Comparison of ENCODE assay signal across 8 cellular contexts in the genomic region with DNA sequence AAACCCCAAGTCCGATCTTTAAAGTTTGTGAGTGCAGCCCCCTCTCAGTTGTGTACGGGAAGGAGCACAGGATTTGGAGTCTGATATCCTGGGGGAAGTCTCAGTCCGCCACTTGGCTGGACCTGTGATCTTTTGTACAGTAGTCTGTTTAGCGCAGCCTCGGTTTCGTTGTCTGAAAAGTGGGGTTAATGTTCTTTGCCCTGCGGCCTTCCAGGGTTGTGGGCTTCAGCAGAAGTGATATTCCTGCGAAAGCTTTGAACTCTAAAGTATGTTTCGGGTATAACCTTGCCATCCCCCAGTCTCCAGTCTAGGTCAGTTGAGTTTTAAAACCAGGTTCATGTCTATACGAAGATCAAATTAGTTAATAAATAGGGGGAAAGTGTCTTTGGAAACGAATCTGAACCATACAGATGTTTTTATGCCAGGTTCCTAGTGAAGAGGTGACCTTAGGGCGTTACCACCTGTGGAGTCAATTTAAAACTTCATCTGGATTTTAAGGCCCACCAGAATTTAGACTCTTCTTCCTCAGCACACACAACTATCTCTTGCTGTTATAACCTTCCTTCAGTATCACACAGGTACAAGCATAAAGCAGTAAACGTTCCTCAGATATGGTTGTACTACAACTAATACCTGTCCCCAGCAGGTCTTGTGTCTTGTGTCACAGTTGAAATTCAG. TPM values are rescaled to one million over a fixed set of nuclear protein-coding genes. Genes with fewer than 3 reads are reported as not detected.
DNase-seq lines count a peak whose midpoint lies in the region; ATAC-seq and TF ChIP-seq lines count a peak whose summit lies in the region.

No MANE protein-coding gene starts in this region.

- peaks cover 6% of the 10 kb centered on the region for H3K79me2 ChIP-seq in trophoblast cell (ENCODE audit: control insufficient read depth, insufficient read depth, low read length, poor library complexity)

- H2BK12ac ChIP-seq in trophoblast cell (ENCODE audit: low read length) = no peak overlapping the region

- H3K4ac ChIP-seq in trophoblast cell (ENCODE audit: low read depth, low read length) = peak overlapping the region; percentile 76

- H3K27ac ChIP-seq in 22Rv1 = peak overlapping the region; percentile 74
- peak overlapping the region; percentile 90 to 95 (median 91) for H3K27ac ChIP-seq in Peyer's patch
- peak overlapping the region; percentile 90 for H3K27ac ChIP-seq in trophoblast cell (ENCODE audit: low read depth, low read length)

- H3K36me3 ChIP-seq in Peyer's patch (no peaks in the 10 kb centered on the region), trophoblast cell (ENCODE audit: control insufficient read depth in 1 of 2, insufficient read depth in 2 of 2, low read length in 2 of 2) (no peaks in the 10 kb centered on the region)

- H3K4me2 ChIP-seq in trophoblast cell (ENCODE audit: low read length) = peak overlapping the region; percentile 88

- peak overlapping the region; percentile 82 for H3K9ac ChIP-seq in trophoblast cell (ENCODE audit: low read length)

- H2AFZ ChIP-seq in trophoblast cell (ENCODE audit: insufficient read depth, low read length, poor library complexity) = peak overlapping the region; percentile 79

- no peak for TF ChIP-seq POLR2A in Peyer's patch (IDR thresholded peaks at IDR 0.05)

- peak; percentile 1 for ATAC-seq in GM19328 (IDR thresholded peaks at IDR 0.05; ENCODE audit: unreplicated experiment)

- no peak overlapping the region for H3K23ac ChIP-seq in trophoblast cell (ENCODE audit: low read length)

- H3K27me3 ChIP-seq in Peyer's patch (no peaks in the 10 kb centered on the region), trophoblast cell (ENCODE audit: insufficient read depth, low read length) (no peaks in the 10 kb centered on the region)

- H3K9me3 ChIP-seq in Peyer's patch (no peaks in the 10 kb centered on the region), trophoblast cell (ENCODE audit: insufficient read depth, low read depth, low read length) (peaks cover 1% of the 10 kb centered on the region)

- peak overlapping the region; percentile 91 for H3K14ac ChIP-seq in trophoblast cell (ENCODE audit: low read length)

- TF ChIP-seq CTCF in 22Rv1 (IDR thresholded peaks at IDR 0.05) (no peak), Peyer's patch (IDR thresholded peaks at IDR 0.05) (no peak)

- peak in 1 of 3 donors; percentile 54 for DNase-seq in Peyer's patch
- DNase-seq in fibroblast of peridontal ligament (ENCODE audit: extremely low read depth) = peak; percentile 30
- DNase-seq in trophoblast cell = no peak
- no peak for DNase-seq in T-helper 9 cell
- DNase-seq in stimulated activated CD4-positive, alpha-beta T cell treated with anti-CD3 and anti-CD28 coated beads, Interleukin-15, amount 100 ng/mL, for 24 hours = no peak
- no peak for DNase-seq in AML-193 (lab: John Stamatoyannopoulos, UW)

- H3K4me3 ChIP-seq in Peyer's patch (peak overlapping the region; percentile 85 to 98 (median 92)), trophoblast cell (ENCODE audit: low read depth, low read length) (peak overlapping the region; percentile 82)

- peak overlapping the region; percentile 82 for H4K91ac ChIP-seq in trophoblast cell (ENCODE audit: low read depth, low read length)

- WGBS in trophoblast cell (ENCODE audit: extremely low coverage, insufficient coverage, insufficient read length) = no CpG with 5 or more reads among the region's 13 CpGs

- peak overlapping the region; percentile 88 for H2BK5ac ChIP-seq in trophoblast cell (ENCODE audit: low read depth, low read length, poor library complexity)

- peak overlapping the region; percentile 56 for H3K18ac ChIP-seq in trophoblast cell (ENCODE audit: low read length)

- peaks cover 8% of the 10 kb centered on the region for H3K79me1 ChIP-seq in trophoblast cell (ENCODE audit: low read length)

- peak overlapping the region; percentile 87 for H4K8ac ChIP-seq in trophoblast cell (ENCODE audit: low read depth, low read length)

- H4K12ac ChIP-seq in trophoblast cell (ENCODE audit: low read depth, low read length) = peak overlapping the region; percentile 9

- no peak overlapping the region for H2AK5ac ChIP-seq in trophoblast cell (ENCODE audit: low read length)

- peak overlapping the region; percentile 55 for H2BK120ac ChIP-seq in trophoblast cell (ENCODE audit: insufficient read depth, low read length, poor library complexity)

- peaks cover 0 to 38% (median 2%) of the 10 kb centered on the region in 4 donors for H3K4me1 ChIP-seq in Peyer's patch
- peaks cover 0 to 5% of the 10 kb centered on the region in 2 experiments for H3K4me1 ChIP-seq in trophoblast cell (ENCODE audit: control insufficient read depth in 1 of 2, insufficient read depth in 2 of 2, low read length in 2 of 2)

RNA-seq across cellular contexts. Expression of gene R3HCC1L, which starts 0.9 kb away (rescaled TPM):
- total RNA-seq in Peyer's patch = 10 to 100 TPM; 16.4 to 22.3 (median 18.8) TPM
- polyA plus RNA-seq in trophoblast cell (2013) = 11.4 and 11.8 TPM in 2 replicates
